Comparison of ENCODE assay signal across 25 cellular contexts in genomic region chr6:85385636-85386315, GRCh38.
"Had no signal": no experiment of that assay in that cellular context is flagged by ENCODE, and none has a peak within 500 bp of the region (broad histone marks: within the 10 kb centered on the region; RNA-seq: fewer than 3 reads in every experiment).

No MANE protein-coding gene starts in this region.

- ATAC-seq: activated CD4-positive, alpha-beta T cell treated with anti-CD3 and anti-CD28 coated beads for 36 hours; activated CD4-positive, CD25-positive, alpha-beta regulatory T cell treated with anti-CD3 and anti-CD28 coated beads, Interleukin-2, amount 50 U/mL, for 24 hours; activated CD8-positive, alpha-beta memory T cell treated with anti-CD3 and anti-CD28 coated beads, Interleukin-2, amount 10 ng/mL, durations not matched to agents 7 days and 5 days; body of pancreas; K562; Panc1; WTC11 had no signal

- H3K9me3 Mint-ChIP-seq: activated CD4-positive, alpha-beta memory T cell treated with anti-CD3 and anti-CD28 coated beads, Interleukin-2, amount 10 ng/mL, durations not matched to agents 7 days and 5 days; activated naive CD4-positive, alpha-beta T cell treated with anti-CD3 and anti-CD28 coated beads, Interleukin-2, amount 10 ng/mL, durations not matched to agents 7 days and 5 days; activated naive CD8-positive, alpha-beta T cell treated with anti-CD3 and anti-CD28 coated beads, Interleukin-2, amount 10 ng/mL, durations not matched to agents 7 days and 5 days had no signal

- H3K4me1 Mint-ChIP-seq: activated naive CD4-positive, alpha-beta T cell treated with anti-CD3 and anti-CD28 coated beads, Interleukin-2, amount 10 ng/mL, durations not matched to agents 7 days and 5 days; WTC11 had no signal

- H3K27me3 Mint-ChIP-seq: activated CD8-positive, alpha-beta memory T cell treated with anti-CD3 and anti-CD28 coated beads, Interleukin-2, amount 10 ng/mL, durations not matched to agents 7 days and 5 days; activated naive CD4-positive, alpha-beta T cell treated with anti-CD3 and anti-CD28 coated beads, Interleukin-2, amount 10 ng/mL, durations not matched to agents 7 days and 5 days; activated naive CD8-positive, alpha-beta T cell treated with anti-CD3 and anti-CD28 coated beads, Interleukin-2, amount 10 ng/mL, durations not matched to agents 7 days and 5 days had no signal

- H3K27ac Mint-ChIP-seq: activated CD4-positive, alpha-beta memory T cell treated with anti-CD3 and anti-CD28 coated beads, Interleukin-2, amount 10 ng/mL, durations not matched to agents 7 days and 5 days; activated CD4-positive, alpha-beta T cell treated with anti-CD3 and anti-CD28 coated beads for 36 hours; activated CD8-positive, alpha-beta memory T cell treated with anti-CD3 and anti-CD28 coated beads, Interleukin-2, amount 10 ng/mL, durations not matched to agents 7 days and 5 days; activated naive CD4-positive, alpha-beta T cell treated with anti-CD3 and anti-CD28 coated beads, Interleukin-2, amount 10 ng/mL, durations not matched to agents 7 days and 5 days; activated naive CD8-positive, alpha-beta T cell treated with anti-CD3 and anti-CD28 coated beads, Interleukin-2, amount 10 ng/mL, durations not matched to agents 7 days and 5 days; WTC11 had no signal

- H3K4me3 Mint-ChIP-seq: activated CD4-positive, alpha-beta memory T cell treated with anti-CD3 and anti-CD28 coated beads, Interleukin-2, amount 10 ng/mL, durations not matched to agents 7 days and 5 days; activated CD4-positive, alpha-beta T cell treated with anti-CD3 and anti-CD28 coated beads for 36 hours; activated CD8-positive, alpha-beta memory T cell treated with anti-CD3 and anti-CD28 coated beads, Interleukin-2, amount 10 ng/mL, durations not matched to agents 7 days and 5 days; activated naive CD4-positive, alpha-beta T cell treated with anti-CD3 and anti-CD28 coated beads, Interleukin-2, amount 10 ng/mL, durations not matched to agents 7 days and 5 days; activated naive CD8-positive, alpha-beta T cell treated with anti-CD3 and anti-CD28 coated beads, Interleukin-2, amount 10 ng/mL, durations not matched to agents 7 days and 5 days; WTC11 had no signal

- H3K36me3 Mint-ChIP-seq: activated naive CD4-positive, alpha-beta T cell treated with anti-CD3 and anti-CD28 coated beads, Interleukin-2, amount 10 ng/mL, durations not matched to agents 7 days and 5 days; activated naive CD8-positive, alpha-beta T cell treated with anti-CD3 and anti-CD28 coated beads, Interleukin-2, amount 10 ng/mL, durations not matched to agents 7 days and 5 days; WTC11 had no signal

- DNase-seq: activated CD4-positive, alpha-beta memory T cell treated with anti-CD3 and anti-CD28 coated beads, Interleukin-2, amount 10 ng/mL, durations not matched to agents 7 days and 5 days; activated CD4-positive, alpha-beta T cell treated with anti-CD3 and anti-CD28 coated beads for 36 hours; activated CD4-positive, alpha-beta T cell treated with anti-CD3 and anti-CD28 coated beads, Interleukin-2, amount 50 U/mL, for 1 hour; activated CD8-positive, alpha-beta memory T cell treated with anti-CD3 and anti-CD28 coated beads for 24 hours; activated CD8-positive, alpha-beta memory T cell treated with anti-CD3 and anti-CD28 coated beads, Interleukin-2, amount 10 ng/mL, durations not matched to agents 7 days and 5 days; activated CD8-positive, alpha-beta memory T cell treated with anti-CD3 and anti-CD28 coated beads, Interleukin-2, amount 50 U/mL, for 48 hours; activated effector memory CD4-positive, alpha-beta T cell treated with Interleukin-2 at 50 U/mL for 16 hours; activated naive CD4-positive, alpha-beta T cell treated with anti-CD3 and anti-CD28 coated beads, Interleukin-2, amount 10 ng/mL, durations not matched to agents 7 days and 5 days; activated naive CD8-positive, alpha-beta T cell treated with anti-CD3 and anti-CD28 coated beads, Interleukin-2, amount 10 ng/mL, durations not matched to agents 7 days and 5 days; activated T-cell treated with anti-CD3 and anti-CD28 coated beads, Interleukin-2, amount 50 U/mL, for 48 hours; amygdala; body of pancreas; NCI-H1105; NCI-H1436; NCI-H1694 treated with DMSO at 0.1 percent for 48 hours; NCI-H2029; NCI-H345; NCI-H524 treated with DMSO at 0.1 percent for 48 hours; SHP77; SJCRH30; T1000 had no signal
